Comparison of ENCODE assay signal across 6 cellular contexts in the genomic region with DNA sequence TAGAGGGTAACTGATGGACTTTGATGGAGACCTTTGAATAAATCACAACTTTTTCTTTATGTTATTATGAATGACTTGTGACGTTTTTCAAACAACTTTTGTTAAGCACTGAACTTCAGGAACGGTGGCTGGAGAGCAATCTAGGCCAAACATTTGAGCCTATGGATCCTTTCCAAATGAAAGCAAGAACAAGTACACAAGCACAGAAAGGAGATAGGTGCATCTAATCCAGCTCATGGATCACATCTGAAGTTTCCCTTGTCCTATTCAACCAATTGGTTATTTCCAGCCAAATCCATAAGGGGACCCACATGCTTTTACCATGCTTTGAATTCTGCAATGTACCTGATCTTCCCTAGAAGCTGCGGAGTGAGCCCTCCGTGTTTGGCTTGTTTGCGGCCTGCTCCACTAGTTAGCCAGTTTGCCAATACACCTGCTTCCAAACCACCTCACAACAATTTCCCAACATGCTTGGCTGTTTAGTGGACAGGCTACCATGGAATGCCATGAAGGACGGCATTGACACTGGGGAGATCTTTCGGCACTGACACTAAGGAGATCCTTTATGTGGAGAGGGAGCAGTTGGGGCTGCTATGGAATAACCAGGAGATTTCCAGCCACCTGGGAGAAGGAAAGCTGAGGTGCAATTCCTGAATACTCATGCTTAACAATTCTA.
"Had no signal": no experiment of that assay in that cellular context is flagged by ENCODE, and none has a peak within 500 bp of the region (broad histone marks: within the 10 kb centered on the region; RNA-seq: fewer than 3 reads in every experiment).

No MANE protein-coding gene starts in this region.

- ATAC-seq: HCT116, K562 had no signal

- DNase-seq: H7, HFFc6 had no signal

- H3K27ac ChIP-seq: GM23248 had no signal

- H3K4me3 ChIP-seq: GM23248, HAP-1, K562 had no signal

- H3K9me3 Mint-ChIP-seq: HFFc6 had no signal

- H3K36me3 ChIP-seq: HAP-1 had no signal

- H3K27ac Mint-ChIP-seq: HFFc6 had no signal

- H3K9me3 ChIP-seq: HAP-1 had no signal

- H3K4me1 ChIP-seq: HAP-1 had no signal

- H3K4me3 Mint-ChIP-seq: HFFc6 had no signal
